ENCODE assay signal across 8 cellular contexts in the genomic region with DNA sequence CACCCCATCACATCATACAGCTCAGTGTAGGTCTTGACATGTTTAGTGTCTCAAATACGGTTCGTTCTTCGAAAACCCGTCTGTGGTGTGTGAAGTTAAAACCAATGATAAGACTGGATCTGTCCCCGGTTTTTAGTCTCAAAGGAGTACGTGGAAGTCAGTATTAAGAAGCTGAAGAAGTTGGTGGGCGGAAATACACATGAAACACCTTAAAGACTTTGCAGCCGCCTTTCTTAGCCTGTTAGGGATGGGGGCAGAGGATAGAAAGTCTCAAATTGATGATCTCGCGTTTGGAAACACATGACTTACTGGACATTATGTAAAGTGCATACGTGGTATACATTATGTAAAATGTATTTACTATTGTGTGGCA. TPM values are rescaled to one million over a fixed set of nuclear protein-coding genes. Genes with fewer than 3 reads are reported as not detected.
DNase-seq lines count a peak whose midpoint lies in the region; ATAC-seq and TF ChIP-seq lines count a peak whose summit lies in the region.

No MANE protein-coding gene starts in this region.

- H3K9me3 Mint-ChIP-seq in Caco-2 (ENCODE audit: unreplicated experiment) (peaks cover 9% of the 10 kb centered on the region), endothelial cell (ENCODE audit: unreplicated experiment) (no peaks in the 10 kb centered on the region)

- no peaks in the 10 kb centered on the region for H3K27me3 ChIP-seq in Caco-2 (replicated peaks; ENCODE audit: control insufficient read depth, insufficient read depth, low read length)
- H3K27me3 ChIP-seq in OCI-LY3 (ENCODE audit: low read depth, low read length), result no peaks in the 10 kb centered on the region
- H3K27me3 ChIP-seq in neutrophil, result no peaks in the 10 kb centered on the region

- H3K4me1 ChIP-seq in Caco-2, result peaks cover 24% of the 10 kb centered on the region
- peaks cover 18% of the 10 kb centered on the region for H3K4me1 ChIP-seq in OCI-LY3 (ENCODE audit: low read length)
- peaks cover 25 to 30% of the 10 kb centered on the region in 2 experiments for H3K4me1 ChIP-seq in neutrophil (ENCODE audit: control insufficient read depth in 1 of 2, insufficient read depth in 1 of 2, low read depth in 1 of 2, low read length in 1 of 2)

- H3K4me1 Mint-ChIP-seq in Caco-2 (ENCODE audit: low read depth, unreplicated experiment), result peaks cover 35% of the 10 kb centered on the region
- H3K4me1 Mint-ChIP-seq in endothelial cell (ENCODE audit: unreplicated experiment), result peaks cover 26% of the 10 kb centered on the region

- DNase-seq in Caco-2 (no peak), endothelial cell (ENCODE audit: low spot score) (no peak), NOMO-1 treated with dmso at 0.1 percent for 144 hours (lab: John Stamatoyannopoulos, UW; ENCODE audit: unreplicated experiment) (no peak), NCI-H1694 treated with DMSO at 0.1 percent for 48 hours (lab: John Stamatoyannopoulos, UW) (no peak), middle frontal gyrus (ENCODE audit: extremely low spot score, low spot score) (no peak)

- CTCF ChIA-PET in Caco-2 (lab: Charles Lee), result interaction anchor here (0.5 to 0.6 kb wide), 2 partner anchors 46 to 49 kb away, joined by 3 read pairs; no protein-coding TSS in a partner anchor

- peaks cover 30% of the 10 kb centered on the region for H4K20me1 ChIP-seq in OCI-LY3 (ENCODE audit: insufficient read depth, low read length)

- H2AFZ ChIP-seq in OCI-LY3 (ENCODE audit: low read depth, low read length), result 0 out of 2 replicates have a peak overlapping the region, but pooled peaks have one; percentile 54

- H3K9ac ChIP-seq in OCI-LY3 (ENCODE audit: low read length), result peak overlapping the region; percentile 93

- intact Hi-C loops in Caco-2 (cut with micrococcal nuclease; ENCODE audit: unreplicated experiment), result loop anchor here (2.0 kb wide), 2 partner anchors 47 to 241 kb away; no protein-coding TSS in a partner anchor

- POLR2A ChIA-PET in Caco-2 (lab: Charles Lee), result interaction anchor here (0.6 to 1.7 kb wide), 2 partner anchors 14 to 251 kb away, joined by 3 to 9 read pairs; no protein-coding TSS in a partner anchor

- BruUV-seq in Caco-2 (replicated peaks; lab: Mats Ljungman, UMichigan), result TSS peak; percentile 81

- H3K9me3 ChIP-seq in Caco-2 (no peaks in the 10 kb centered on the region), OCI-LY3 (ENCODE audit: insufficient read depth, low read length) (no peaks in the 10 kb centered on the region), neutrophil (no peaks in the 10 kb centered on the region)

- TF ChIP-seq CTCF in Caco-2 (IDR thresholded peaks at IDR 0.05; ENCODE audit: insufficient read depth in 1 of 2, low read depth in 1 of 2, low read length in 1 of 2, severe bottlenecking in 1 of 2, unreplicated experiment in 1 of 2) (no peak), OCI-LY3 (IDR thresholded peaks at IDR 0.05; ENCODE audit: low read depth, low read length) (no peak), endothelial cell (IDR thresholded peaks at IDR 0.05; ENCODE audit: unreplicated experiment) (no peak), neutrophil (IDR thresholded peaks at IDR 0.05) (no peak)

- H3K4me3 Mint-ChIP-seq in Caco-2 (ENCODE audit: unreplicated experiment), result peak overlapping the region; percentile 94
- peak overlapping the region; percentile 99 for H3K4me3 Mint-ChIP-seq in endothelial cell (ENCODE audit: unreplicated experiment)

- ATAC-seq in GM19463 (IDR thresholded peaks at IDR 0.05; ENCODE audit: unreplicated experiment), result no peak

- H3K27me3 Mint-ChIP-seq in Caco-2 (ENCODE audit: insufficient read depth, unreplicated experiment) (no peaks in the 10 kb centered on the region), endothelial cell (ENCODE audit: unreplicated experiment) (peaks cover 3% of the 10 kb centered on the region)

- H3K27ac ChIP-seq in OCI-LY3 (ENCODE audit: low read length), result no peak overlapping the region
- peak overlapping the region; percentile 93 for H3K27ac ChIP-seq in neutrophil

- peak overlapping the region; percentile 66 for H3K4me3 ChIP-seq in Caco-2 (ENCODE audit: low read depth, low read length)
- H3K4me3 ChIP-seq in OCI-LY3 (ENCODE audit: low read length), result peak overlapping the region; percentile 93
- H3K4me3 ChIP-seq in neutrophil (ENCODE audit: low read depth in 1 of 2, low read length in 1 of 2), result peak overlapping the region; percentile 89 to 97

- H3K79me2 ChIP-seq in OCI-LY3 (ENCODE audit: low read length), result peaks cover 43% of the 10 kb centered on the region

- H3K4me2 ChIP-seq in OCI-LY3 (ENCODE audit: low read length), result peak overlapping the region; percentile 95

- H3K27ac Mint-ChIP-seq in Caco-2 (ENCODE audit: unreplicated experiment) (peak overlapping the region; percentile 83), endothelial cell (ENCODE audit: unreplicated experiment) (peak overlapping the region; percentile 61)

- peaks cover 52% of the 10 kb centered on the region for H3K36me3 Mint-ChIP-seq in Caco-2 (ENCODE audit: insufficient read depth, unreplicated experiment)
- peaks cover 20% of the 10 kb centered on the region for H3K36me3 Mint-ChIP-seq in endothelial cell (ENCODE audit: low read depth, unreplicated experiment)

- H3K36me3 ChIP-seq in Caco-2 (ENCODE audit: control insufficient read depth, insufficient read depth, low read length), result peaks cover 4% of the 10 kb centered on the region
- peaks cover 15% of the 10 kb centered on the region for H3K36me3 ChIP-seq in OCI-LY3 (replicated peaks; ENCODE audit: low read depth, low read length)
- H3K36me3 ChIP-seq in neutrophil, result peaks cover 28% of the 10 kb centered on the region

RNA-seq across cellular contexts. Expression of a gene that starts 1.0 kb away (rescaled TPM):
- total RNA-seq in Caco-2 (2022), result 110 and 120 TPM in 2 replicates
- total RNA-seq in endothelial cell (ENCODE audit: unreplicated experiment), result 47.1 TPM

RNA-seq across cellular contexts. Expression of a gene that starts 54.8 kb away (rescaled TPM):
- total RNA-seq in Caco-2 (2022) (96.8 and 101 TPM in 2 replicates), endothelial cell (ENCODE audit: unreplicated experiment) (32.0 TPM)
